Comparison of ENCODE assay signal across 14 cellular contexts in genomic region chr10:73860050-73860491, GRCh38. TPM values are rescaled to one million over a fixed set of nuclear protein-coding genes. Genes with fewer than 3 reads are reported as not detected.
DNase-seq lines count a peak whose midpoint lies in the region; ATAC-seq and TF ChIP-seq lines count a peak whose summit lies in the region.
"Had no signal": no experiment of that assay in that cellular context is flagged by ENCODE, and none has a peak within 500 bp of the region (broad histone marks: within the 10 kb centered on the region; RNA-seq: fewer than 3 reads in every experiment).

No MANE protein-coding gene starts in this region.

- no peak overlapping the region for H3K4me3 ChIP-seq in thoracic aorta
- H3K4me3 ChIP-seq: mucosa of descending colon, SJCRH30, testis had no signal

- H3K4me1 ChIP-seq in thoracic aorta (ENCODE audit: control insufficient read depth in 1 of 2, low read depth in 2 of 2) = peaks cover 47 to 99% of the 10 kb centered on the region in 2 donors

- H3K9me3 Mint-ChIP-seq in activated T-cell treated with anti-CD3 and anti-CD28 coated beads, Interleukin-2, amount 50 U/mL, for 72 hours = no peaks in the 10 kb centered on the region

- no peak overlapping the region for H3K27ac Mint-ChIP-seq in activated T-cell treated with anti-CD3 and anti-CD28 coated beads, Interleukin-2, amount 50 U/mL, for 72 hours

- no peak for ATAC-seq in activated T-cell treated with anti-CD3 and anti-CD28 coated beads, Interleukin-2, amount 50 U/mL, for 72 hours (replicated peaks in 1 of 2)
- no peak for ATAC-seq in thoracic aorta (ENCODE audit: insufficient number of reproducible peaks, low FRiP score, low read depth)

- peak overlapping the region; percentile 76 to 90 for H3K27ac ChIP-seq in thoracic aorta
- H3K27ac ChIP-seq: SJCRH30, testis had no signal

- H3K4me3 Mint-ChIP-seq in activated T-cell treated with anti-CD3 and anti-CD28 coated beads, Interleukin-2, amount 50 U/mL, for 72 hours = peak overlapping the region; percentile 24 to 58

- H3K36me3 ChIP-seq in thoracic aorta = peaks cover 11% of the 10 kb centered on the region

- H3K4me1 Mint-ChIP-seq in activated T-cell treated with anti-CD3 and anti-CD28 coated beads, Interleukin-2, amount 50 U/mL, for 72 hours (ENCODE audit: low read depth) = peaks cover 67% of the 10 kb centered on the region

- no peaks in the 10 kb centered on the region for H3K27me3 ChIP-seq in thoracic aorta (replicated peaks; ENCODE audit: insufficient read depth)
- H3K27me3 ChIP-seq: SJCRH30, testis had no signal

- no peaks in the 10 kb centered on the region for H3K9me3 ChIP-seq in thoracic aorta
- H3K9me3 ChIP-seq: mucosa of descending colon, SJCRH30, testis had no signal

- no peaks in the 10 kb centered on the region for H3K27me3 Mint-ChIP-seq in activated T-cell treated with anti-CD3 and anti-CD28 coated beads, Interleukin-2, amount 50 U/mL, for 72 hours (ENCODE audit: low read depth)

- TF ChIP-seq CTCF in thoracic aorta (IDR thresholded peaks at IDR 0.05) (no peak), GM20000 (IDR thresholded peaks at IDR 0.05; ENCODE audit: extremely low read depth, missing control alignments) (no peak)

- DNase-seq in activated T-cell treated with anti-CD3 and anti-CD28 coated beads, Interleukin-2, amount 50 U/mL, for 72 hours = no peak
- no peak for DNase-seq in activated T-cell treated with anti-CD3 and anti-CD28 coated beads, Interleukin-2, amount 50 U/mL, for 1 hour
- DNase-seq in anterior cingulate cortex (lab: John Stamatoyannopoulos, UW) = peak in 47 of 58 donors; percentile 18 to 93 (median 64)
- DNase-seq in midbrain (lab: John Stamatoyannopoulos, UW) = peak; percentile 79
- DNase-seq in thoracic aorta (ENCODE audit: low spot score) = no peak
- DNase-seq in GM20000 (ENCODE audit: low spot score) = no peak
- DNase-seq in Kasumi-1 (lab: John Stamatoyannopoulos, UW) = no peak
- no peak for DNase-seq in SK-N-DZ (ENCODE audit: low spot score)
- DNase-seq: activated naive CD4-positive, alpha-beta T cell treated with anti-CD3 and anti-CD28 coated beads, Interleukin-2, amount 50 U/mL, for 16 hours; KG1; NCI-H1417; SJCRH30; testis had no signal

- H3K36me3 Mint-ChIP-seq in activated T-cell treated with anti-CD3 and anti-CD28 coated beads, Interleukin-2, amount 50 U/mL, for 72 hours (ENCODE audit: insufficient read depth in 2 of 2) = peaks cover 7 to 9% of the 10 kb centered on the region in 2 donors

RNA-seq across cellular contexts. Expression of gene CAMK2G, which starts 14.3 kb away (rescaled TPM):
- 10 to 100 TPM; 25.0 to 30.3 TPM for total RNA-seq in activated T-cell treated with anti-CD3 and anti-CD28 coated beads, Interleukin-2, amount 50 U/mL, for 72 hours
- 100 to 1,000 TPM in 1 of 2 donors, 10 to 100 TPM in 1; 78.8 to 149 TPM for total RNA-seq in thoracic aorta
- polyA plus RNA-seq in SK-N-DZ (2014; cell fraction: cytosol; rRNA removed) = 50.3 and 68.4 TPM in 2 replicates
- 118 and 135 TPM in 2 replicates for polyA plus RNA-seq in SK-N-DZ (2014; cell fraction: nucleus; rRNA removed)

RNA-seq across cellular contexts. Expression of gene NDST2, which starts 48.7 kb away (rescaled TPM):
- total RNA-seq in activated T-cell treated with anti-CD3 and anti-CD28 coated beads, Interleukin-2, amount 50 U/mL, for 72 hours = 100 to 1,000 TPM; 120 to 127 TPM
- total RNA-seq in thoracic aorta = 10 to 100 TPM; 55.0 to 78.2 TPM
- 21.1 and 22.4 TPM in 2 replicates for polyA plus RNA-seq in SK-N-DZ (2014; cell fraction: cytosol; rRNA removed)
- 34.4 and 36.5 TPM in 2 replicates for polyA plus RNA-seq in SK-N-DZ (2014; cell fraction: nucleus; rRNA removed)

RNA-seq across cellular contexts. Expression of gene PLAU, which starts 50.9 kb away (rescaled TPM):
- under 1 TPM; 0.43 to 0.44 TPM for total RNA-seq in activated T-cell treated with anti-CD3 and anti-CD28 coated beads, Interleukin-2, amount 50 U/mL, for 72 hours
- 100 to 1,000 TPM in 1 of 2 donors, 1 to 10 TPM in 1; 8.1 to 100 TPM for total RNA-seq in thoracic aorta
- polyA plus RNA-seq in SK-N-DZ (2014; cell fraction: cytosol; rRNA removed) = 0.06 TPM in 1 of 2 replicates, not detected in the other
- polyA plus RNA-seq in SK-N-DZ (2014; cell fraction: nucleus; rRNA removed) = not detected in 2 replicates

Comparison
In these comparisons a context has a peak if more than half of its experiments do, and no peak if none do; other contexts are left out.
1. DNase-seq: peak in anterior cingulate cortex (47 of 58) and midbrain (single experiment); none in activated T-cell treated with anti-CD3 and anti-CD28 coated beads, Interleukin-2, amount 50 U/mL, for 72 hours (0 of 2), activated T-cell treated with anti-CD3 and anti-CD28 coated beads, Interleukin-2, amount 50 U/mL, for 1 hour (single experiment), thoracic aorta (single experiment), GM20000 (single experiment), Kasumi-1 (0 of 2) and SK-N-DZ (single experiment).
2. RNA of gene PLAU, which starts 50.9 kb away (total RNA-seq): 8.1 to 100 TPM in thoracic aorta; 0.43 to 0.44 TPM in activated T-cell treated with anti-CD3 and anti-CD28 coated beads, Interleukin-2, amount 50 U/mL, for 72 hours; every median in the first group is over 4 times any median in the second.